ENCODE assay signal across 32 cellular contexts in genomic region chr20:607476-607875, GRCh38. TPM values are rescaled to one million over a fixed set of nuclear protein-coding genes. Genes with fewer than 3 reads are reported as not detected.
DNase-seq lines count a peak whose midpoint lies in the region; ATAC-seq and TF ChIP-seq lines count a peak whose summit lies in the region.
"Had no signal": no experiment of that assay in that cellular context is flagged by ENCODE, and none has a peak within 500 bp of the region (broad histone marks: within the 10 kb centered on the region; RNA-seq: fewer than 3 reads in every experiment).

No MANE protein-coding gene starts in this region.

- 0 out of 2 replicates have a peak overlapping the region, but pooled peaks have one; percentile 2 for H3K4me2 ChIP-seq in BLaER1
- H3K4me2 ChIP-seq in Loucy (ENCODE audit: low read depth, low read length, poor library complexity, severe bottlenecking): peak overlapping the region; percentile 31
- H3K4me2 ChIP-seq in neural progenitor cell: no peak overlapping the region
- H3K4me2 ChIP-seq: A549, KMS-11, SK-N-SH had no signal

- H3K36me3 ChIP-seq in BLaER1 (no peaks in the 10 kb centered on the region), Loucy (ENCODE audit: insufficient read depth, low read length) (no peaks in the 10 kb centered on the region), psoas muscle (ENCODE audit: insufficient read depth in 1 of 2, low read depth in 1 of 2) (no peaks in the 10 kb centered on the region), neural progenitor cell (no peaks in the 10 kb centered on the region)

- H3K27ac Mint-ChIP-seq in neural progenitor cell: no peak overlapping the region
- H3K27ac Mint-ChIP-seq in T-helper 2 cell treated with Interferon-gamma antibody and Interleukin-4, amounts not matched to agents 5 μg/mL and 100 μg/mL, for 36 hours: no peak overlapping the region
- H3K27ac Mint-ChIP-seq: CD8-positive, alpha-beta memory T cell; IgD-negative memory B cell had no signal

- H3K4me1 ChIP-seq in BLaER1 (peaks cover 24% of the 10 kb centered on the region), Loucy (ENCODE audit: insufficient read depth, low read length, poor library complexity, severe bottlenecking) (peaks cover 25% of the 10 kb centered on the region), right cardiac atrium (ENCODE audit: control insufficient read depth, insufficient read depth, low read length) (peaks cover 13% of the 10 kb centered on the region), psoas muscle (peaks cover 11% of the 10 kb centered on the region), neural progenitor cell (no peaks in the 10 kb centered on the region)
- H3K4me1 ChIP-seq: A549 had no signal

- intact Hi-C loops in right cardiac atrium (cut with DNase I): no loop called here
- intact Hi-C loops in psoas muscle (cut with DNase I): loop anchor here in 1 of 2 donors (5.0 kb wide), 1 partner anchor 35 kb away; no protein-coding TSS in a partner anchor

- DNase-seq in right cardiac atrium (no peak), psoas muscle (peak in 1 of 2 donors; percentile 20), T-helper 2 cell (no peak), neural progenitor cell (ENCODE audit: low spot score) (no peak)
- DNase-seq in T-helper 2 cell treated with Interferon-gamma antibody and Interleukin-4, amounts not matched to agents 5 μg/mL and 100 μg/mL, for 36 hours (ENCODE audit: low spot score): no peak
- DNase-seq: AML-193; CD8-positive, alpha-beta memory T cell; DMS 273 treated with DMSO at 0.1 percent for 48 hours; DMS79 treated with DMSO at 0.1 percent for 48 hours; GF-D8; NCI-H1048; NCI-H1417; NCI-H1694; NCI-H2029 treated with DMSO at 0.1 percent for 48 hours; NCI-H446 treated with DMSO at 0.1 percent for 48 hours; NCI-H526; NCI-H82; NK-92 treated with Interleukin-12 subunit alpha and Interleukin-12 subunit beta, amount 100 ng/mL, for 24 hours; PC-3; SIG-M5; SK-N-SH had no signal

- H3K36me3 Mint-ChIP-seq in neural progenitor cell: no peaks in the 10 kb centered on the region
- no peaks in the 10 kb centered on the region for H3K36me3 Mint-ChIP-seq in T-helper 2 cell treated with Interferon-gamma antibody and Interleukin-4, amounts not matched to agents 5 μg/mL and 100 μg/mL, for 36 hours (ENCODE audit: low read depth)
- H3K36me3 Mint-ChIP-seq: CD8-positive, alpha-beta memory T cell; IgD-negative memory B cell had no signal

- H3K27me3 ChIP-seq in BLaER1 (peaks cover 40% of the 10 kb centered on the region), Loucy (ENCODE audit: insufficient read depth, low read length, poor library complexity, severe bottlenecking) (no peaks in the 10 kb centered on the region), right cardiac atrium (ENCODE audit: control insufficient read depth, insufficient read depth) (no peaks in the 10 kb centered on the region), psoas muscle (ENCODE audit: insufficient read depth in 3 of 3, low read length in 2 of 3) (peaks cover 0 to 41% (median 12%) of the 10 kb centered on the region in 3 donors), neural progenitor cell (peaks cover 57% of the 10 kb centered on the region)

- ATAC-seq in right cardiac atrium (no peak), psoas muscle (no peak), GM18858 (IDR thresholded peaks at IDR 0.05; ENCODE audit: unreplicated experiment) (no peak)
- ATAC-seq: A549, HCT116, PC-3 had no signal

- H3K27me3 Mint-ChIP-seq in neural progenitor cell (ENCODE audit: insufficient read depth, low read depth): peaks cover 34% of the 10 kb centered on the region
- peaks cover 42% of the 10 kb centered on the region for H3K27me3 Mint-ChIP-seq in T-helper 2 cell treated with Interferon-gamma antibody and Interleukin-4, amounts not matched to agents 5 μg/mL and 100 μg/mL, for 36 hours (ENCODE audit: low read depth)

- H3K4me1 Mint-ChIP-seq in neural progenitor cell: peaks cover 16% of the 10 kb centered on the region
- H3K4me1 Mint-ChIP-seq in T-helper 2 cell treated with Interferon-gamma antibody and Interleukin-4, amounts not matched to agents 5 μg/mL and 100 μg/mL, for 36 hours (ENCODE audit: low read depth): peaks cover 3% of the 10 kb centered on the region

- H3K27ac ChIP-seq in BLaER1 (no peak overlapping the region), right cardiac atrium (ENCODE audit: low read length) (peak overlapping the region; percentile 61), psoas muscle (peak overlapping the region; percentile 63), neural progenitor cell (no peak overlapping the region)
- H3K27ac ChIP-seq: A549, C4-2B, HL-60, KMS-11, RWPE1 had no signal

- H3K4me3 ChIP-seq in BLaER1 (no peak overlapping the region), Loucy (ENCODE audit: low read length, poor library complexity, severe bottlenecking) (no peak overlapping the region), right cardiac atrium (ENCODE audit: low read length) (peak overlapping the region; percentile 69), psoas muscle (peak overlapping the region; percentile 64), neural progenitor cell (no peak overlapping the region)
- H3K4me3 ChIP-seq: A549 had no signal

- H3K9me3 Mint-ChIP-seq in neural progenitor cell: no peaks in the 10 kb centered on the region
- no peaks in the 10 kb centered on the region for H3K9me3 Mint-ChIP-seq in T-helper 2 cell treated with Interferon-gamma antibody and Interleukin-4, amounts not matched to agents 5 μg/mL and 100 μg/mL, for 36 hours
- H3K9me3 Mint-ChIP-seq: CD8-positive, alpha-beta memory T cell; IgD-negative memory B cell had no signal

- WGBS in right cardiac atrium: 75% methylated on average over 6 of the region's 6 CpGs
- WGBS in psoas muscle, 3 donors: 65 to 72% (median 68%) methylated on average over 6 of the region's 6 CpGs

- H3K4me3 Mint-ChIP-seq in neural progenitor cell: no peak overlapping the region
- no peak overlapping the region for H3K4me3 Mint-ChIP-seq in T-helper 2 cell treated with Interferon-gamma antibody and Interleukin-4, amounts not matched to agents 5 μg/mL and 100 μg/mL, for 36 hours
- H3K4me3 Mint-ChIP-seq: CD8-positive, alpha-beta memory T cell; IgD-negative memory B cell had no signal

- H2AFZ ChIP-seq in Loucy (ENCODE audit: low read length) (no peak overlapping the region), neural progenitor cell (replicated peaks) (no peak overlapping the region)

- no peak for TF ChIP-seq CTCF in Loucy (conservative IDR thresholded peaks at IDR 0.05; ENCODE audit: low read length)
- no peak for TF ChIP-seq CTCF in psoas muscle (IDR thresholded peaks at IDR 0.05)
- no peak for TF ChIP-seq CTCF in neural progenitor cell (IDR thresholded peaks at IDR 0.05)

- no peaks in the 10 kb centered on the region for H3K9me2 ChIP-seq in Loucy (replicated peaks; ENCODE audit: low read depth, low read length)
- H3K9me2 ChIP-seq: SK-N-SH had no signal

- H3K9ac ChIP-seq in BLaER1 (no peak overlapping the region), Loucy (ENCODE audit: low read depth, low read length, poor library complexity, severe bottlenecking) (no peak overlapping the region), neural progenitor cell (no peak overlapping the region)
- H3K9ac ChIP-seq: KMS-11, SK-N-SH had no signal

- H3K79me2 ChIP-seq in Loucy (ENCODE audit: insufficient read depth, low read length) (no peaks in the 10 kb centered on the region), neural progenitor cell (ENCODE audit: low read depth) (no peaks in the 10 kb centered on the region)

- H3F3A ChIP-seq in Loucy (ENCODE audit: low read depth) (no peaks in the 10 kb centered on the region), neural progenitor cell (ENCODE audit: low read depth) (peaks cover 18% of the 10 kb centered on the region)

- H4K20me1 ChIP-seq in BLaER1 (peaks cover 11% of the 10 kb centered on the region; the same call in 1 of the 2 replicates), Loucy (ENCODE audit: insufficient read depth, low read length, poor library complexity, severe bottlenecking) (no peaks in the 10 kb centered on the region), neural progenitor cell (ENCODE audit: low read depth) (peaks cover 22% of the 10 kb centered on the region)

- H3K9me3 ChIP-seq in BLaER1 (no peaks in the 10 kb centered on the region), Loucy (ENCODE audit: insufficient read depth, low read depth, low read length) (no peaks in the 10 kb centered on the region), right cardiac atrium (ENCODE audit: control insufficient read depth, low read length) (no peaks in the 10 kb centered on the region), psoas muscle (no peaks in the 10 kb centered on the region), neural progenitor cell (ENCODE audit: low read depth) (no peaks in the 10 kb centered on the region)
- H3K9me3 ChIP-seq: A549, SK-N-SH had no signal

RNA-seq across cellular contexts. Expression of gene TCF15, which starts 2.6 kb away (rescaled TPM):
- total RNA-seq in right cardiac atrium: 1 to 10 TPM; 4.0 to 9.3 (median 7.8) TPM
- 7.4 TPM for polyA plus RNA-seq in right cardiac atrium
- total RNA-seq in psoas muscle: 10 to 100 TPM in 1 of 4 donors, 1 to 10 TPM in 3; 5.1 to 10.6 (median 6.7) TPM
- polyA plus RNA-seq in psoas muscle: 1 to 10 TPM; 3.0 to 4.7 (median 3.2) TPM
- total RNA-seq in neural progenitor cell (ENCODE audit: low replicate concordance): 0.07 and 1.4 TPM in 2 replicates
- total RNA-seq: CD8-positive, alpha-beta memory T cell; H4 had no signal
- polyA plus RNA-seq: A549; CD8-positive, alpha-beta memory T cell; IgD-negative memory B cell; SK-N-SH had no signal

RNA-seq across cellular contexts. Expression of gene SRXN1, which starts 45.5 kb away (rescaled TPM):
- total RNA-seq in right cardiac atrium: 10 to 100 TPM; 41.0 to 50.2 (median 44.1) TPM
- polyA plus RNA-seq in right cardiac atrium: 23.9 TPM
- total RNA-seq in psoas muscle: 100 to 1,000 TPM in 1 of 4 donors, 10 to 100 TPM in 3; 30.7 to 150 (median 57.0) TPM
- polyA plus RNA-seq in psoas muscle: 100 to 1,000 TPM in 2 of 3 donors, 10 to 100 TPM in 1; 37.9 to 172 (median 123) TPM
- total RNA-seq in neural progenitor cell (ENCODE audit: low replicate concordance): 6.8 and 12.8 TPM in 2 replicates

Comparison
In these comparisons a context has a peak if more than half of its experiments do, and no peak if none do; other contexts are left out.
1. H3K27ac ChIP-seq: peak in right cardiac atrium (single experiment) and psoas muscle (single experiment); none in BLaER1 (single experiment) and neural progenitor cell (single experiment).
2. H3K4me3 ChIP-seq: peak in right cardiac atrium (single experiment) and psoas muscle (single experiment); none in BLaER1 (single experiment), Loucy (single experiment) and neural progenitor cell (single experiment).